Comparison of ENCODE assay signal across 1 cellular context in genomic region chrX:49840679-49841078, GRCh38.
TF ChIP-seq lines count a peak whose summit lies in the region.

No MANE protein-coding gene starts in this region.

TF ChIP-seq in A549, 52 proteins besides CTCF, POLR2A, EP300 and RAD21 (continued from another document):
- no peak for TF ChIP-seq REST (IDR thresholded peaks at IDR 0.05)
- no peak for TF ChIP-seq KDM5A (IDR thresholded peaks at IDR 0.05)
- no peak for TF ChIP-seq GATA3 (IDR thresholded peaks at IDR 0.05; ENCODE audit: borderline replicate concordance)
- TF ChIP-seq NR3C1 (IDR thresholded peaks at IDR 0.05), result no peak
- TF ChIP-seq ZNF302 (CRISPR knock-in tag; IDR thresholded peaks at IDR 0.05), result no peak
- TF ChIP-seq JUN (IDR thresholded peaks at IDR 0.05), result no peak
- no peak for TF ChIP-seq BHLHE40 (IDR thresholded peaks at IDR 0.05; ENCODE audit: low read depth, low read length)
